Comparison of ENCODE assay signal across 16 cellular contexts in genomic region chr1:228273720-228274451, GRCh38.
A peak's percentile ranks its signal among the peaks of the same experiment; 100 is the strongest.
DNase-seq lines count a peak whose midpoint lies in the region; ATAC-seq and TF ChIP-seq lines count a peak whose summit lies in the region.
"Had no signal": no experiment of that assay in that cellular context is flagged by ENCODE, and none has a peak within 500 bp of the region (broad histone marks: within the 10 kb centered on the region; RNA-seq: fewer than 3 reads in every experiment).

No MANE protein-coding gene starts in this region.

- intact Hi-C loops in upper lobe of right lung (cut with DNase I): no loop called here

- TF ChIP-seq CTCF in mesothelial cell of epicardium (IDR thresholded peaks at IDR 0.05; ENCODE audit: unreplicated experiment): no peak
- TF ChIP-seq CTCF in upper lobe of right lung (IDR thresholded peaks at IDR 0.05): no peak
- no peak for TF ChIP-seq CTCF in smooth muscle cell (IDR thresholded peaks at IDR 0.05; ENCODE audit: borderline replicate concordance, insufficient read depth, poor library complexity, severe bottlenecking)

- no peaks in the 10 kb centered on the region for H3K36me3 ChIP-seq in upper lobe of right lung
- no peaks in the 10 kb centered on the region for H3K36me3 ChIP-seq in smooth muscle cell (ENCODE audit: low read depth)
- H3K36me3 ChIP-seq: thoracic aorta had no signal

- DNase-seq in activated naive CD4-positive, alpha-beta T cell treated with anti-CD3 and anti-CD28 coated beads, Interleukin-2, amount 50 U/mL, for 16 hours: no peak
- no peak for DNase-seq in central memory CD8-positive, alpha-beta T cell (ENCODE audit: low spot score in 2 of 2)
- DNase-seq in mesothelial cell of epicardium (ENCODE audit: low spot score in 2 of 2, unreplicated experiment in 2 of 2): peak; percentile 11 to 37
- DNase-seq in upper lobe of right lung: peak; percentile 61
- no peak for DNase-seq in smooth muscle cell (lab: John Stamatoyannopoulos, UW; ENCODE audit: unreplicated experiment)
- no peak for DNase-seq in midbrain (lab: John Stamatoyannopoulos, UW)
- no peak for DNase-seq in immature natural killer cell
- DNase-seq: Calu3, glutamatergic neuron, kidney glomerular epithelial cell, NCI-H187 treated with DMSO at 0.1 percent for 48 hours, NCI-H526, T-helper 1 cell had no signal

- no peak for ATAC-seq in central memory CD8-positive, alpha-beta T cell (replicated peaks; ENCODE audit: extremely low read depth, poor library complexity, severe bottlenecking)
- no peak for ATAC-seq in upper lobe of right lung

- WGBS in smooth muscle cell (ENCODE audit: low lambda C conversion rate): 94% methylated on average over 39 of the region's 39 CpGs

- H3K36me3 Mint-ChIP-seq in activated naive CD4-positive, alpha-beta T cell treated with anti-CD3 and anti-CD28 coated beads, Interleukin-2, amount 50 U/mL, for 24 hours: no peaks in the 10 kb centered on the region
- peaks cover 7% of the 10 kb centered on the region for H3K36me3 Mint-ChIP-seq in central memory CD8-positive, alpha-beta T cell (ENCODE audit: insufficient read depth)
- H3K36me3 Mint-ChIP-seq in mesothelial cell of epicardium: peaks cover 2% of the 10 kb centered on the region
- no peaks in the 10 kb centered on the region for H3K36me3 Mint-ChIP-seq in immature natural killer cell

- H3F3A ChIP-seq in smooth muscle cell (ENCODE audit: low read depth): no peaks in the 10 kb centered on the region

- no peaks in the 10 kb centered on the region for H3K27me3 ChIP-seq in upper lobe of right lung
- no peaks in the 10 kb centered on the region for H3K27me3 ChIP-seq in smooth muscle cell (ENCODE audit: low read depth)

- H3K27me3 Mint-ChIP-seq in activated naive CD4-positive, alpha-beta T cell treated with anti-CD3 and anti-CD28 coated beads, Interleukin-2, amount 50 U/mL, for 24 hours: no peaks in the 10 kb centered on the region
- no peaks in the 10 kb centered on the region for H3K27me3 Mint-ChIP-seq in central memory CD8-positive, alpha-beta T cell
- no peaks in the 10 kb centered on the region for H3K27me3 Mint-ChIP-seq in mesothelial cell of epicardium (ENCODE audit: low read depth)
- H3K27me3 Mint-ChIP-seq in immature natural killer cell (ENCODE audit: low read depth in 3 of 3): peaks cover 0 to 6% (median 2%) of the 10 kb centered on the region in 3 donors

- H3K4me3 ChIP-seq in upper lobe of right lung (no peak overlapping the region), smooth muscle cell (no peak overlapping the region)

- peaks cover 20% of the 10 kb centered on the region for H3K4me1 Mint-ChIP-seq in activated naive CD4-positive, alpha-beta T cell treated with anti-CD3 and anti-CD28 coated beads, Interleukin-2, amount 50 U/mL, for 24 hours
- H3K4me1 Mint-ChIP-seq in central memory CD8-positive, alpha-beta T cell: peaks cover 28% of the 10 kb centered on the region
- H3K4me1 Mint-ChIP-seq in mesothelial cell of epicardium (peaks cover 5% of the 10 kb centered on the region), immature natural killer cell (peaks cover 0 to 10% of the 10 kb centered on the region in 2 donors)

- H3K4me2 ChIP-seq in smooth muscle cell: no peak overlapping the region

- H3K9me3 Mint-ChIP-seq in activated naive CD4-positive, alpha-beta T cell treated with anti-CD3 and anti-CD28 coated beads, Interleukin-2, amount 50 U/mL, for 24 hours: no peaks in the 10 kb centered on the region
- no peaks in the 10 kb centered on the region for H3K9me3 Mint-ChIP-seq in central memory CD8-positive, alpha-beta T cell
- no peaks in the 10 kb centered on the region for H3K9me3 Mint-ChIP-seq in mesothelial cell of epicardium
- no peaks in the 10 kb centered on the region for H3K9me3 Mint-ChIP-seq in immature natural killer cell

- H3K9me3 ChIP-seq in upper lobe of right lung: no peaks in the 10 kb centered on the region
- no peaks in the 10 kb centered on the region for H3K9me3 ChIP-seq in smooth muscle cell (replicated peaks; ENCODE audit: low read depth)
- H3K9me3 ChIP-seq: thoracic aorta had no signal

- peak overlapping the region; percentile 81 for H3K4me3 Mint-ChIP-seq in activated naive CD4-positive, alpha-beta T cell treated with anti-CD3 and anti-CD28 coated beads, Interleukin-2, amount 50 U/mL, for 24 hours
- H3K4me3 Mint-ChIP-seq in central memory CD8-positive, alpha-beta T cell: peak overlapping the region; percentile 86
- H3K4me3 Mint-ChIP-seq in mesothelial cell of epicardium: peak overlapping the region; percentile 8
- H3K4me3 Mint-ChIP-seq in immature natural killer cell: peak overlapping the region in 2 of 5 donors; percentile 61 to 75

- no peak overlapping the region for H3K9ac ChIP-seq in smooth muscle cell (ENCODE audit: low read depth)

- H3K4me1 ChIP-seq in upper lobe of right lung (peaks cover 4% of the 10 kb centered on the region), smooth muscle cell (ENCODE audit: low read depth) (no peaks in the 10 kb centered on the region)

- no peaks in the 10 kb centered on the region for H3K79me2 ChIP-seq in smooth muscle cell (ENCODE audit: low read depth)

- no peaks in the 10 kb centered on the region for H4K20me1 ChIP-seq in smooth muscle cell (ENCODE audit: low read depth)

- no peak overlapping the region for H3K27ac Mint-ChIP-seq in activated naive CD4-positive, alpha-beta T cell treated with anti-CD3 and anti-CD28 coated beads, Interleukin-2, amount 50 U/mL, for 24 hours
- H3K27ac Mint-ChIP-seq in central memory CD8-positive, alpha-beta T cell (ENCODE audit: low read depth): no peak overlapping the region
- no peak overlapping the region for H3K27ac Mint-ChIP-seq in mesothelial cell of epicardium
- H3K27ac Mint-ChIP-seq in immature natural killer cell: no peak overlapping the region

- H3K27ac ChIP-seq in upper lobe of right lung (no peak overlapping the region), smooth muscle cell (ENCODE audit: low read depth) (no peak overlapping the region)
- H3K27ac ChIP-seq: epithelial cell of prostate, thoracic aorta had no signal

- no peak overlapping the region for H2AFZ ChIP-seq in smooth muscle cell (ENCODE audit: low read depth)

Comparison
In these comparisons a context has a peak if more than half of its experiments do, and no peak if none do; other contexts are left out.
1. DNase-seq: peak in mesothelial cell of epicardium (2 of 2) and upper lobe of right lung (single experiment); none in activated naive CD4-positive, alpha-beta T cell treated with anti-CD3 and anti-CD28 coated beads, Interleukin-2, amount 50 U/mL, for 16 hours (single experiment), central memory CD8-positive, alpha-beta T cell (0 of 2), smooth muscle cell (single experiment), midbrain (single experiment) and immature natural killer cell (0 of 3).